ENCODE assay signal across 8 cellular contexts in the genomic region with DNA sequence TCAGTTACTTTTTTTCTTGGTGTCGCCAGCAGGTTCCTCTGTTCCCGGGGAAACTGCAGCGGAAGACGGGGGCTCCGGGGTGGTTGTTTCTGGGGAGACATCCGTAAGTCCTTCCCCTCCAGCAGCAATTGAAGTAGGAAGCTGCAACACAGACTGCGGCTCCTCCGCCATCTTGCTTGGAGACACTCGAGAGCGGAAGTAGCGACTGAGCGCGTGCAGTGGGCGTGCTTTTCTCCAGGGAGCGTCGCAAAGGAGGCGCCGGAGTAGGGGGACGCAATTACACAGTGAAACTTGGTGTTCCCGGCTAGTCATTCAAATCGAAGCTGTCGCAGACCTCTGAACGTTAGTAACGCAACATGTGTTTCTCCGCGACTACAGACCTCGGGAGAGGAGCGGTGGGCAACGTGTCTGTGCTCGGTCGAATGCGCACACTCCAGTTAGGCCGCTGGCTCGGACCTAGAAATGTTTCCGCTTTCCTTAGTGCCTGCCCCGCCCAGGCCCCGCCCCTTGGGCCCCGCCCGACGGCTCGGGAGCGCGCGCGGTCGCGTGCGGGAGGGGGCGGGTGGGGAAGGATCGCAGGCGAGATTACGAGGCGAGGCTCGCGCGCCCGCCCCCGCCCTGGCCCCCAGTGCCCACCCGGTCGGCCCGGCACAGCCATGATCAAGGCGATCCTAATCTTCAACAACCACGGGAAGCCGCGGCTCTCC. TPM values are rescaled to one million over a fixed set of nuclear protein-coding genes. Genes with fewer than 3 reads are reported as not detected.
DNase-seq lines count a peak whose midpoint lies in the region; ATAC-seq and TF ChIP-seq lines count a peak whose summit lies in the region.

Gene AP3S1 (plus strand): TSS at position 554 of the 707 bp plus-strand sequence. CDS start 103 bp downstream, at position 657.
Gene ATG12 (minus strand): TSS at position 184 of the 707 bp plus-strand sequence. CDS start 13 bp downstream, at position 171.

- peak within 1 kb of the TSS; percentile 87 to 89 for H3K4me3 ChIP-seq in SK-N-SH (ENCODE audit: low read depth in 2 of 2, low read length in 1 of 2)

- peaks cover 9% of the 10 kb centered on the region for H3F3A ChIP-seq in SK-N-SH (replicated peaks; ENCODE audit: insufficient read depth)

- WGBS in SK-N-SH (ENCODE audit: low lambda C conversion rate) = 8% methylated on average over 41 of the region's 65 CpGs

- H3K79me2 ChIP-seq in SK-N-SH (ENCODE audit: insufficient read depth) = peaks cover 91% of the 10 kb centered on the region

- no peaks in the 10 kb centered on the region for H3K9me3 ChIP-seq in SK-N-SH

- peak; percentile 86 for ATAC-seq in HG02610 (IDR thresholded peaks at IDR 0.05; ENCODE audit: unreplicated experiment)

- peaks cover 15 to 18% of the 10 kb centered on the region in 2 experiments for H3K36me3 ChIP-seq in SK-N-SH (replicated peaks in 1 of 2; ENCODE audit: control insufficient read depth in 1 of 2, insufficient read depth in 2 of 2, low read length in 1 of 2)

- TF ChIP-seq RAD21 in SK-N-SH (IDR thresholded peaks at IDR 0.05; ENCODE audit: low read length) = no peak

- H3K4me1 ChIP-seq in SK-N-SH (ENCODE audit: control insufficient read depth in 1 of 2, insufficient read depth in 2 of 2, low read depth in 1 of 2, low read length in 1 of 2) = peaks cover 9 to 21% of the 10 kb centered on the region in 2 experiments; a peak in 3 of 4 replicates

- no peak for TF ChIP-seq EP300 in SK-N-SH (IDR thresholded peaks at IDR 0.05; ENCODE audit: borderline replicate concordance in 1 of 2, low read depth in 1 of 2, low read length in 1 of 2)

- H3K9ac ChIP-seq in SK-N-SH = peak within 1 kb of the TSS; percentile 90

- POLR2A ChIA-PET in GM10248 (lab: Yijun Ruan, JAX) = interaction anchor here (0.5 kb wide), 1 partner anchor 570 kb away, joined by 4 read pairs; no protein-coding TSS in a partner anchor
- POLR2A ChIA-PET in SK-N-SH (lab: Yijun Ruan, JAX) = no interaction called here

- CTCF ChIA-PET in GM10248 (lab: Yijun Ruan, JAX) = interaction anchor here (1.0 to 3.0 kb wide), 5 partner anchors 8 to 227 kb away, joined by 3 to 15 read pairs (median 8); no protein-coding TSS in a partner anchor
- CTCF ChIA-PET in SK-N-SH (lab: Yijun Ruan, JAX) = interaction anchor here (1.4 to 3.5 kb wide), 6 partner anchors 9 to 226 kb away, joined by 3 to 31 read pairs (median 6); no protein-coding TSS in a partner anchor

- no peaks in the 10 kb centered on the region for H3K9me2 ChIP-seq in SK-N-SH

- TF ChIP-seq CTCF in GM10248 (IDR thresholded peaks at IDR 0.05; ENCODE audit: control extremely low read depth, extremely low read depth, low read depth, missing control alignments) = no peak
- no peak for TF ChIP-seq CTCF in SK-N-SH (IDR thresholded peaks at IDR 0.05)

- H3K27ac ChIP-seq in SK-N-SH (ENCODE audit: low read depth in 2 of 2, low read length in 1 of 2) (peak within 1 kb of the TSS; percentile 95 to 96), substantia nigra (ENCODE audit: low read depth, low read length, poor library complexity, severe bottlenecking) (peak within 1 kb of the TSS; percentile 85)

- H4K20me1 ChIP-seq in SK-N-SH (ENCODE audit: insufficient read depth) = peaks cover 51% of the 10 kb centered on the region

- peak; percentile 89 for DNase-seq in GM10248 (ENCODE audit: extremely low spot score)
- peak; percentile 83 for DNase-seq in NCI-H1092 (lab: John Stamatoyannopoulos, UW)
- DNase-seq in SK-N-SH = peak; percentile 93
- peak; percentile 90 for DNase-seq in activated naive CD4-positive, alpha-beta T cell treated with anti-CD3 and anti-CD28 coated beads, Interleukin-2, amount 50 U/mL, for 16 hours
- peak; percentile 90 for DNase-seq in germinal center (ENCODE audit: low spot score)
- peak; percentile 55 for DNase-seq in non-pigmented ciliary epithelial cell (ENCODE audit: low read depth)
- DNase-seq in substantia nigra (lab: John Stamatoyannopoulos, UW) = peak; percentile 58 to 99 (median 92)

- H3K27me3 ChIP-seq in SK-N-SH (ENCODE audit: insufficient read depth) = no peaks in the 10 kb centered on the region

- peak within 1 kb of the TSS; percentile 88 for H3K4me2 ChIP-seq in SK-N-SH

- peak within 1 kb of the TSS; percentile 95 for H2AFZ ChIP-seq in SK-N-SH (ENCODE audit: low read depth)

TF ChIP-seq in SK-N-SH, 30 proteins besides CTCF, POLR2A, EP300 and RAD21 (continues in another document):
- TF ChIP-seq, protein P1, sequence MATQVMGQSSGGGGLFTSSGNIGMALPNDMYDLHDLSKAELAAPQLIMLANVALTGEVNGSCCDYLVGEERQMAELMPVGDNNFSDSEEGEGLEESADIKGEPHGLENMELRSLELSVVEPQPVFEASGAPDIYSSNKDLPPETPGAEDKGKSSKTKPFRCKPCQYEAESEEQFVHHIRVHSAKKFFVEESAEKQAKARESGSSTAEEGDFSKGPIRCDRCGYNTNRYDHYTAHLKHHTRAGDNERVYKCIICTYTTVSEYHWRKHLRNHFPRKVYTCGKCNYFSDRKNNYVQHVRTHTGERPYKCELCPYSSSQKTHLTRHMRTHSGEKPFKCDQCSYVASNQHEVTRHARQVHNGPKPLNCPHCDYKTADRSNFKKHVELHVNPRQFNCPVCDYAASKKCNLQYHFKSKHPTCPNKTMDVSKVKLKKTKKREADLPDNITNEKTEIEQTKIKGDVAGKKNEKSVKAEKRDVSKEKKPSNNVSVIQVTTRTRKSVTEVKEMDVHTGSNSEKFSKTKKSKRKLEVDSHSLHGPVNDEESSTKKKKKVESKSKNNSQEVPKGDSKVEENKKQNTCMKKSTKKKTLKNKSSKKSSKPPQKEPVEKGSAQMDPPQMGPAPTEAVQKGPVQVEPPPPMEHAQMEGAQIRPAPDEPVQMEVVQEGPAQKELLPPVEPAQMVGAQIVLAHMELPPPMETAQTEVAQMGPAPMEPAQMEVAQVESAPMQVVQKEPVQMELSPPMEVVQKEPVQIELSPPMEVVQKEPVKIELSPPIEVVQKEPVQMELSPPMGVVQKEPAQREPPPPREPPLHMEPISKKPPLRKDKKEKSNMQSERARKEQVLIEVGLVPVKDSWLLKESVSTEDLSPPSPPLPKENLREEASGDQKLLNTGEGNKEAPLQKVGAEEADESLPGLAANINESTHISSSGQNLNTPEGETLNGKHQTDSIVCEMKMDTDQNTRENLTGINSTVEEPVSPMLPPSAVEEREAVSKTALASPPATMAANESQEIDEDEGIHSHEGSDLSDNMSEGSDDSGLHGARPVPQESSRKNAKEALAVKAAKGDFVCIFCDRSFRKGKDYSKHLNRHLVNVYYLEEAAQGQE (IDR thresholded peaks at IDR 0.05; ENCODE audit: low read depth, low read length) = peak; percentile 71
- TF ChIP-seq RFX5 (IDR thresholded peaks at IDR 0.05; ENCODE audit: low read length) (no peak; the same call in 1 of the 2 replicates), MXI1 (IDR thresholded peaks at IDR 0.05; ENCODE audit: low read depth, low read length) (peak; percentile 57), RCOR1 (IDR thresholded peaks at IDR 0.05; ENCODE audit: low read length) (no peak), CHD2 (IDR thresholded peaks at IDR 0.05; ENCODE audit: low read length, partially characterized antibody) (peak; percentile 4), PBX3 (IDR thresholded peaks at IDR 0.05) (no peak), FOXM1 (IDR thresholded peaks at IDR 0.05; ENCODE audit: low read depth) (no peak), FOXJ3 (CRISPR knock-in tag; IDR thresholded peaks at IDR 0.05) (no peak), JUND (IDR thresholded peaks at IDR 0.05) (no peak), ELF1 (IDR thresholded peaks at IDR 0.05) (peak; percentile 84), SMC3 (IDR thresholded peaks at IDR 0.05; ENCODE audit: low read depth, low read length) (no peak), NFIC (IDR thresholded peaks at IDR 0.05; ENCODE audit: borderline replicate concordance) (no peak), MEF2A (IDR thresholded peaks at IDR 0.05; ENCODE audit: borderline replicate concordance, low read depth) (no peak), YY1 (IDR thresholded peaks at IDR 0.05; ENCODE audit: low read depth) (peak; percentile 96)
- TF ChIP-seq, protein P2, sequence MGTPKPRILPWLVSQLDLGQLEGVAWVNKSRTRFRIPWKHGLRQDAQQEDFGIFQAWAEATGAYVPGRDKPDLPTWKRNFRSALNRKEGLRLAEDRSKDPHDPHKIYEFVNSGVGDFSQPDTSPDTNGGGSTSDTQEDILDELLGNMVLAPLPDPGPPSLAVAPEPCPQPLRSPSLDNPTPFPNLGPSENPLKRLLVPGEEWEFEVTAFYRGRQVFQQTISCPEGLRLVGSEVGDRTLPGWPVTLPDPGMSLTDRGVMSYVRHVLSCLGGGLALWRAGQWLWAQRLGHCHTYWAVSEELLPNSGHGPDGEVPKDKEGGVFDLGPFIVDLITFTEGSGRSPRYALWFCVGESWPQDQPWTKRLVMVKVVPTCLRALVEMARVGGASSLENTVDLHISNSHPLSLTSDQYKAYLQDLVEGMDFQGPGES (IDR thresholded peaks at IDR 0.05; ENCODE audit: low read depth, low read length) = peak; percentile 84
- TF ChIP-seq, protein P3, sequence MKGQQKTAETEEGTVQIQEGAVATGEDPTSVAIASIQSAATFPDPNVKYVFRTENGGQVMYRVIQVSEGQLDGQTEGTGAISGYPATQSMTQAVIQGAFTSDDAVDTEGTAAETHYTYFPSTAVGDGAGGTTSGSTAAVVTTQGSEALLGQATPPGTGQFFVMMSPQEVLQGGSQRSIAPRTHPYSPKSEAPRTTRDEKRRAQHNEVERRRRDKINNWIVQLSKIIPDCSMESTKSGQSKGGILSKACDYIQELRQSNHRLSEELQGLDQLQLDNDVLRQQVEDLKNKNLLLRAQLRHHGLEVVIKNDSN (IDR thresholded peaks at IDR 0.05; ENCODE audit: borderline replicate concordance, low read depth) = no peak

RNA-seq across cellular contexts. Expression of gene AP3S1, which starts in this region (rescaled TPM):
- 21.6 and 26.3 TPM in 2 replicates for polyA plus RNA-seq in SK-N-SH (2012; rRNA removed)
- polyA plus RNA-seq in SK-N-SH (2012; cell fraction: cytosol; rRNA removed) = 39.6 and 64.4 TPM in 2 replicates
- 4.2 and 7.4 TPM in 2 replicates for polyA plus RNA-seq in SK-N-SH (2012; cell fraction: nucleus; rRNA removed)

RNA-seq across cellular contexts. Expression of gene ATG12, which starts in this region (rescaled TPM):
- 29.1 and 39.0 TPM in 2 replicates for polyA plus RNA-seq in SK-N-SH (2012; rRNA removed)
- polyA plus RNA-seq in SK-N-SH (2012; cell fraction: cytosol; rRNA removed) = 47.3 and 68.6 TPM in 2 replicates
- 16.3 and 35.2 TPM in 2 replicates for polyA plus RNA-seq in SK-N-SH (2012; cell fraction: nucleus; rRNA removed)

Comparison
In these comparisons a context has a peak if more than half of its experiments do, and no peak if none do; other contexts are left out.
1. Peak in every context shown above with its lines: DNase-seq, ATAC-seq, H3K4me3 ChIP-seq and H3K27ac ChIP-seq.